8 cellular contexts compared by ENCODE assay signal in the genomic region with DNA sequence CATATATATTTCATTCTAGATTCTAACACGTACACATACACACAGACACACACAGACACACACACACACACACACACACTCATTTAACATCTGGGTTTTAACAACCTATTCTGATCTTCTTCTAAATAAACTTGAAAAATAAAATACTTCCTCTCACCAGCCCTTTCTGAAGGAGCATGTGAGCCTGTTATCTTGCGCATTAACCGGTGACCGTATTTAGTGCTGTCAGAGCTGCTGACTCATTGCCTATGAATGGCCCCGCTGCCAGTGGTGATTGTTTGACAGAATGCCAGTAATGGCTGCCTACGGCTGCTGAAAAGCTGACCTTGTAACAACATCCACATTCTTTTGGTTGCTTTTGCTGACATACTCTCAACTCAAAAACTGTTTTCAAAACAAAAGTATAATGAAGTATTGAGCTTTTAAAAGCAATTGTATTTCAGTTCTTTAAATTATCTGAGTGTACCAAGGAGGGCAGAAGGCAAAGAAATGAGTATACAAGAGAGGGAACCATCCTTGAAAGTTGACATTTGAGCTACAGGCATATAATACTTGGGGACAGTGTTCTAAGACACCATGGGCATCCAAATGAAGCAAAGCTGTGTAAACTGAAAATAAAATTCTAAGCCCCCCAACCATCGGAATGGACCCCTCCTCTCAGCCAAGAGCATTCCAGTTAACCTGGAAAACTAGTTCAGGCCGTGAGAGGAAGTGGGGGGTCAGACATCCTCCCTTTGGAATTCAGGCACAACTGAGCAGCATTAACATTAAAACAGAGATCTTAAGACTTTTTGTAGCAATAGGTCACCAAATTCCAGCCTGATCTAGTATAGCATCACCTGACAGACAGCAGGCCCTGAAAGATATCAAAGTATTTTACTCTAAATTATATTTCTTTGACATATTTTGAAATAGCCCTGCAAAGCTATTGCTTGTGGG. TPM values are rescaled to one million over a fixed set of nuclear protein-coding genes. Genes with fewer than 3 reads are reported as not detected.
A peak's percentile ranks its signal among the peaks of the same experiment; 100 is the strongest.
DNase-seq lines count a peak whose midpoint lies in the region; ATAC-seq lines count a peak whose summit lies in the region.

No MANE protein-coding gene starts in this region.

- no peak overlapping the region for H2AFZ ChIP-seq in trophoblast cell (ENCODE audit: insufficient read depth, low read length, poor library complexity)

- peak overlapping the region; percentile 89 for H2BK12ac ChIP-seq in trophoblast cell (ENCODE audit: low read length)

- H2BK120ac ChIP-seq in trophoblast cell (ENCODE audit: insufficient read depth, low read length, poor library complexity): peak overlapping the region; percentile 80

- no peak overlapping the region for H3K23ac ChIP-seq in trophoblast cell (ENCODE audit: low read length)

- H2BK5ac ChIP-seq in trophoblast cell (ENCODE audit: low read depth, low read length, poor library complexity): peak overlapping the region; percentile 79

- DNase-seq in EH (ENCODE audit: low read depth) (peak; percentile 97), NCI-H1436 (lab: John Stamatoyannopoulos, UW) (peak; percentile 57), amygdala (lab: John Stamatoyannopoulos, UW) (peak in 50 of 56 donors; percentile 2 to 80 (median 52)), left cardiac atrium (peak; percentile 84), trophoblast cell (peak; percentile 80 to 82)

- no peak overlapping the region for H2AK5ac ChIP-seq in trophoblast cell (ENCODE audit: low read length)

- H4K12ac ChIP-seq in trophoblast cell (ENCODE audit: low read depth, low read length): no peak overlapping the region

- no peak overlapping the region for H3K4ac ChIP-seq in trophoblast cell (ENCODE audit: low read depth, low read length)

- H4K91ac ChIP-seq in trophoblast cell (ENCODE audit: low read depth, low read length): no peak overlapping the region

- no peak overlapping the region for H3K14ac ChIP-seq in trophoblast cell (ENCODE audit: low read length)

- no peaks in the 10 kb centered on the region for H3K79me2 ChIP-seq in trophoblast cell (ENCODE audit: control insufficient read depth, insufficient read depth, low read length, poor library complexity)

- H4K8ac ChIP-seq in trophoblast cell (ENCODE audit: low read depth, low read length): no peak overlapping the region

- H3K36me3 ChIP-seq in trophoblast cell (ENCODE audit: control insufficient read depth in 1 of 2, insufficient read depth in 2 of 2, low read length in 2 of 2): no peaks in the 10 kb centered on the region

- no peak overlapping the region for H3K9ac ChIP-seq in trophoblast cell (ENCODE audit: low read length)

- peak overlapping the region; percentile 61 for H3K4me2 ChIP-seq in trophoblast cell (ENCODE audit: low read length)

- H3K18ac ChIP-seq in trophoblast cell (ENCODE audit: low read length): no peak overlapping the region

- WGBS in trophoblast cell (ENCODE audit: extremely low coverage, insufficient coverage, insufficient read length): no CpG with 5 or more reads among the region's 8 CpGs

- H3K27me3 ChIP-seq in trophoblast cell (ENCODE audit: insufficient read depth, low read length): no peaks in the 10 kb centered on the region

- H3K4me1 ChIP-seq in trophoblast cell (ENCODE audit: control insufficient read depth in 1 of 2, insufficient read depth in 2 of 2, low read length in 2 of 2): peaks cover 3 to 5% of the 10 kb centered on the region in 2 experiments

- H3K9me3 ChIP-seq in trophoblast cell (ENCODE audit: insufficient read depth, low read depth, low read length): no peaks in the 10 kb centered on the region

- H3K79me1 ChIP-seq in trophoblast cell (ENCODE audit: low read length): peaks cover 5% of the 10 kb centered on the region

- H3K4me3 ChIP-seq in trophoblast cell (ENCODE audit: low read depth, low read length): no peak overlapping the region

- intact Hi-C loops in left cardiac atrium (cut with DNase I): loop anchor here in 1 of 2 donors (5.0 to 10.0 kb wide), 2 partner anchors 127 to 165 kb away; no protein-coding TSS in a partner anchor

- H3K27ac ChIP-seq in trophoblast cell (ENCODE audit: low read depth, low read length): peak overlapping the region; percentile 97

- peak; percentile 96 to 98 for ATAC-seq in left cardiac atrium
- no peak for ATAC-seq in GM19023 (IDR thresholded peaks at IDR 0.05; ENCODE audit: unreplicated experiment)
- ATAC-seq in HG02852 (IDR thresholded peaks at IDR 0.05; ENCODE audit: unreplicated experiment): no peak
- no peak for ATAC-seq in HG02798 (IDR thresholded peaks at IDR 0.05; ENCODE audit: poor library complexity, unreplicated experiment)

RNA-seq across cellular contexts. Expression of a gene that starts 50.2 kb away (rescaled TPM):
- 100 to 1,000 TPM; 113 to 128 TPM for total RNA-seq in left cardiac atrium
- 3.7 and 4.3 TPM in 2 replicates for polyA plus RNA-seq in trophoblast cell (2013)

Comparison
In these comparisons a context has a peak if more than half of its experiments do, and no peak if none do; other contexts are left out.
1. ATAC-seq: peak in left cardiac atrium (2 of 2); none in GM19023 (single experiment), HG02852 (single experiment) and HG02798 (single experiment).
2. Peak in every context shown above with its lines, with median percentiles within 50 percentile points of each other: DNase-seq.